ENCODE assay signal across 13 cellular contexts in genomic region chr5:1485320-1486118, GRCh38. TPM values are rescaled to one million over a fixed set of nuclear protein-coding genes. Genes with fewer than 3 reads are reported as not detected.
A peak's percentile ranks its signal among the peaks of the same experiment; 100 is the strongest.
DNase-seq lines count a peak whose midpoint lies in the region; ATAC-seq and TF ChIP-seq lines count a peak whose summit lies in the region.
"Had no signal": no experiment of that assay in that cellular context is flagged by ENCODE, and none has a peak within 500 bp of the region (broad histone marks: within the 10 kb centered on the region; RNA-seq: fewer than 3 reads in every experiment).

No MANE protein-coding gene starts in this region.

- DNase-seq in GM06990 (ENCODE audit: extremely low read depth, insufficient read length) = no peak
- no peak for DNase-seq in OCI-LY7 (ENCODE audit: low spot score)
- no peak for DNase-seq in kidney tubule cell (ENCODE audit: low spot score)
- no peak for DNase-seq in foreskin melanocyte
- DNase-seq in activated CD4-positive, alpha-beta T cell treated with anti-CD3 and anti-CD28 coated beads, Interleukin-2, amount 50 U/mL, for 4 hours = no peak
- DNase-seq in NCI-H146 (lab: John Stamatoyannopoulos, UW) = no peak
- DNase-seq: activated T-cell treated with anti-CD3 and anti-CD28 coated beads, Interleukin-2, amount 50 U/mL, for 72 hours; cerebellar nuclear complex; NCI-H1105; T-helper 9 cell had no signal

- H2AFZ ChIP-seq in OCI-LY7 (ENCODE audit: low read length) = no peak overlapping the region
- H2AFZ ChIP-seq: parathyroid adenoma had no signal

- peaks cover 60% of the 10 kb centered on the region for H3K4me1 ChIP-seq in OCI-LY7 (ENCODE audit: insufficient read depth, low read length, poor library complexity, severe bottlenecking)
- H3K4me1 ChIP-seq: parathyroid adenoma had no signal

- POLR2A ChIA-PET in OCI-LY7 (lab: Charles Lee) = interaction anchor here (1.0 to 1.5 kb wide), 2 partner anchors 32 to 74 kb away, joined by 3 read pairs; no protein-coding TSS in a partner anchor

- H3K4me3 ChIP-seq in GM06990 (replicated peaks; ENCODE audit: low read depth, low read length) (peak overlapping the region; percentile 14; the same call in 1 of the 2 replicates), OCI-LY7 (ENCODE audit: low read depth, low read length, poor library complexity, severe bottlenecking) (no peak overlapping the region)

- CTCF ChIA-PET in OCI-LY7 (lab: Charles Lee; ENCODE audit: unreplicated experiment) = no interaction called here

- no peak for TF ChIP-seq CTCF in GM06990 (IDR thresholded peaks at IDR 0.05; ENCODE audit: insufficient read depth, low read length, poor library complexity, severe bottlenecking)
- TF ChIP-seq CTCF in OCI-LY7 (conservative IDR thresholded peaks at IDR 0.05; ENCODE audit: low read length) = no peak

- H3K4me2 ChIP-seq in OCI-LY7 (ENCODE audit: low read length) = peak overlapping the region; percentile 51

- H3K36me3 ChIP-seq in GM06990 (ENCODE audit: control insufficient read depth, insufficient read depth, low read length) (peaks cover 51% of the 10 kb centered on the region), OCI-LY7 (ENCODE audit: insufficient read depth, low read length) (peaks cover 63% of the 10 kb centered on the region)

- H3K79me2 ChIP-seq in OCI-LY7 (ENCODE audit: insufficient read depth, low read depth, low read length) = no peaks in the 10 kb centered on the region
- H3K79me2 ChIP-seq: parathyroid adenoma had no signal

- intact Hi-C loops in OCI-LY7 (cut with micrococcal nuclease; ENCODE audit: unreplicated experiment) = no loop called here

- peak overlapping the region; percentile 39 for H3K27ac ChIP-seq in OCI-LY7 (ENCODE audit: low read depth, low read length, poor library complexity, severe bottlenecking)
- H3K27ac ChIP-seq: parathyroid adenoma had no signal

- H4K20me1 ChIP-seq in OCI-LY7 (ENCODE audit: insufficient read depth, low read length) = no peaks in the 10 kb centered on the region

- no peaks in the 10 kb centered on the region for H3K27me3 ChIP-seq in GM06990 (replicated peaks; ENCODE audit: control insufficient read depth, insufficient read depth, low read length)

- peak; percentile 27 for ATAC-seq in GM19372 (IDR thresholded peaks at IDR 0.05; ENCODE audit: low read depth, unreplicated experiment)
- peak; percentile 24 for ATAC-seq in HG02884 (IDR thresholded peaks at IDR 0.05; ENCODE audit: unreplicated experiment)
- ATAC-seq: activated T-cell treated with anti-CD3 and anti-CD28 coated beads, Interleukin-2, amount 50 U/mL, for 72 hours had no signal

- no TSS peak for BruUV-seq in OCI-LY7 (replicated peaks; lab: Mats Ljungman, UMichigan)

- no peaks in the 10 kb centered on the region for H3K9me3 ChIP-seq in OCI-LY7 (ENCODE audit: low read length)

- H3K9me2 ChIP-seq in OCI-LY7 (ENCODE audit: insufficient read depth, low read length) = no peaks in the 10 kb centered on the region

RNA-seq across cellular contexts. Expression of gene LPCAT1, which starts 38.2 kb away (rescaled TPM):
- total RNA-seq in OCI-LY7 (2014; rRNA removed; shearing (Covaris generic)) = 47.7 and 69.1 TPM in 2 replicates
- total RNA-seq in OCI-LY7 (2022) = 57.3 and 63.6 TPM in 2 replicates

RNA-seq across cellular contexts. Expression of gene SLC6A3, which starts 40.3 kb away (rescaled TPM):
- 0.05 TPM in 1 of 2 replicates, not detected in the other for total RNA-seq in OCI-LY7 (2014; rRNA removed; shearing (Covaris generic))
- not detected in 2 replicates for total RNA-seq in OCI-LY7 (2022)
- total RNA-seq: activated T-cell treated with anti-CD3 and anti-CD28 coated beads, Interleukin-2, amount 50 U/mL, for 72 hours had no signal
